In the genomic region with DNA sequence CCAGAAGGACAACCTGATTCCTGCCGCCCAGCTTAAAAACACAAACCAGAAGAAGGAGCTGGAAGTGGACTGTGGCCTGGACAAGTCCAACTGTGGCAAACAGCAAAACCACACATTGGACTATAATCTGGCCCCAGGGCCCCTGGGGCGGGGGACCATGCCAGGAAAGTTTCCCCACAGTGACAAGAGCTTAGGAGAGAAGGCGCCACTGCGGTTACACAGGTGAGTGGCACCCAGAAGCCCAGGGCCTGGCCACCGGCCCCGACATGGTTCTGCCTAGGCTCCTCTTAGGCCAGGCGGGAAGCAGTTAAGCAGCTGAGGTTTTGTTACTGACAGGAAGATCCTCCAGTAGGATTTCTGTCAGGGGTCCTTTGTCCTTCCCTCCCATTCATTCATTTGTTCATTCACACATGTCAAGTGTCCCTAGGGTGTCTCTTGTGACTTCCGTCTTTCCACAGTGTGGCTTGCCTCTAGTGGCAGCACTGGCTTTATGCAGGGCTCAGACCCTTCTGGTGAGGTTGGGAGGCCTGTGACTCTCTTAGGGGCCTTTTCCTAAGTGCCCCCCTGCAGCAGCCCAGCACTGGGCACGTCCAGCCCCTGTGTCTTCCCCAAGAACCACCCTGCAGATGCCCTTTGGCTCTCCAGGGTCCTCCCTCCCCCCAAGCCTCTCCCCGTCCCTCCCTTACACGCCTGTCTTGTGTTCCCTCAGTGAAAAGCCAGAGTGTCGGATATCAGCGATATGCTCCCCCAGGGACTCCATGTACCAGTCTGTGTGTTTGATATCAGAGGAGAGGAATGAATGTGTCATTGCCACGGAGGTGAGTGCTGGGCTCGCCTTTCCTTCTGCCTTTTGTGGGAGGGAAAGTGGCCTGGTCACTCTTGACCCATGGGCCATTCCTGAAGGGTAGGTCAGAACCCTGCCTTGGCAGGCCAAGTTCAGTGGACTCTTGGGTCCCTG, we compare ENCODE assay signal across 14 cellular contexts. TPM values are rescaled to one million over a fixed set of nuclear protein-coding genes. Genes with fewer than 3 reads are reported as not detected.
DNase-seq lines count a peak whose midpoint lies in the region; ATAC-seq, FAIRE-seq and TF ChIP-seq lines count a peak whose summit lies in the region.
"Had no signal": no experiment of that assay in that cellular context is flagged by ENCODE, and none has a peak within 500 bp of the region (broad histone marks: within the 10 kb centered on the region; RNA-seq: fewer than 3 reads in every experiment).

No MANE protein-coding gene starts in this region.

- no peak for TF ChIP-seq RAD21 in K562 (CRISPR knock-in tag; conservative IDR thresholded peaks at IDR 0.05 in 1 of 2, IDR thresholded peaks at IDR 0.05 in 1 of 2)

- CTCF ChIA-PET in A673 (lab: Charles Lee), result no interaction called here
- CTCF ChIA-PET in HEK293T (lab: Yijun Ruan, JAX), result interaction anchor here (0.6 kb wide), 1 partner anchor 92 kb away, joined by 3 read pairs; no protein-coding TSS in a partner anchor
- CTCF ChIA-PET in K562 (lab: Yijun Ruan, JAX; ENCODE audit: low intra/inter-chr PET ratio), result no interaction called here

- H3K36me3 ChIP-seq in A673 (ENCODE audit: insufficient read depth, low read length, poor library complexity, severe bottlenecking), result no peaks in the 10 kb centered on the region
- no peaks in the 10 kb centered on the region for H3K36me3 ChIP-seq in K562 (ENCODE audit: control insufficient read depth, insufficient read depth, low read length)
- H3K36me3 ChIP-seq in right lobe of liver, result no peaks in the 10 kb centered on the region
- H3K36me3 ChIP-seq: HAP-1 had no signal

- BruUV-seq in A673 (replicated peaks; lab: Mats Ljungman, UMichigan), result no TSS peak
- BruUV-seq in K562 (replicated peaks; lab: Mats Ljungman, UMichigan), result no TSS peak

- TF ChIP-seq CTCF in A673 (conservative IDR thresholded peaks at IDR 0.05; ENCODE audit: low read depth, low read length), result peak; percentile 46; the same call in 1 of the 2 replicates
- peak in 2 of 3 experiments; percentile 8 to 24; a peak in 1 of 6 replicates for TF ChIP-seq CTCF in K562 (IDR thresholded peaks at IDR 0.05 in 2 of 3, conservative IDR thresholded peaks at IDR 0.05 in 1 of 3; ENCODE audit: insufficient read depth in 2 of 3, low read depth in 1 of 3, low read length in 3 of 3)
- TF ChIP-seq CTCF in right lobe of liver (IDR thresholded peaks at IDR 0.05), result peak in 1 of 4 donors; percentile 4

- no peak for TF ChIP-seq EP300 in K562 (IDR thresholded peaks at IDR 0.05; ENCODE audit: low read length)

- no peaks in the 10 kb centered on the region for H4K20me1 ChIP-seq in K562 (replicated peaks; ENCODE audit: control insufficient read depth, insufficient read depth, low read length)

- H3K4me2 ChIP-seq in K562 (ENCODE audit: insufficient read depth, low read length), result no peak overlapping the region

- no peaks in the 10 kb centered on the region for H3K27me3 ChIP-seq in A673 (replicated peaks; ENCODE audit: insufficient read depth, low read depth, low read length, poor library complexity)
- H3K27me3 ChIP-seq in K562 (ENCODE audit: control insufficient read depth in 2 of 2, insufficient read depth in 2 of 2, low read length in 2 of 2), result no peaks in the 10 kb centered on the region
- no peaks in the 10 kb centered on the region for H3K27me3 ChIP-seq in right lobe of liver

- H3K79me2 ChIP-seq in K562 (ENCODE audit: control insufficient read depth, insufficient read depth, low read length), result no peaks in the 10 kb centered on the region

- H3K4me1 ChIP-seq in A673 (ENCODE audit: insufficient read depth, low read length, poor library complexity, severe bottlenecking), result peaks cover 29% of the 10 kb centered on the region
- H3K4me1 ChIP-seq in K562 (replicated peaks in 1 of 2; ENCODE audit: control insufficient read depth in 2 of 2, insufficient read depth in 2 of 2, low read length in 2 of 2), result peaks cover 8 to 35% of the 10 kb centered on the region in 2 experiments; a peak in 4 of 5 replicates
- peaks cover 0 to 32% (median 17%) of the 10 kb centered on the region in 4 donors for H3K4me1 ChIP-seq in right lobe of liver

- peak; percentile 87 for DNase-seq in A673 (ENCODE audit: low spot score)
- DNase-seq in HEK293T (ENCODE audit: extremely low spot score), result no peak
- DNase-seq in K562 (ENCODE audit: extremely low read depth in 1 of 4, low spot score in 3 of 4), result no peak
- peak in 2 of 3 donors; percentile 74 to 86 for DNase-seq in right lobe of liver
- DNase-seq in activated CD4-positive, alpha-beta T cell treated with anti-CD3 and anti-CD28 coated beads, Interleukin-2, amount 50 U/mL, for 4 hours, result no peak
- no peak for DNase-seq in ureter (ENCODE audit: low spot score)
- no peak for DNase-seq in AG20443 (ENCODE audit: low spot score)
- DNase-seq in superior temporal gyrus (ENCODE audit: extremely low spot score), result no peak
- DNase-seq: effector CD4-positive, alpha-beta T cell had no signal

- in situ Hi-C loops in K562 (cut with MboI), result no loop called here

- 62% methylated on average over 15 of the region's 15 CpGs for WGBS in K562 (ENCODE audit: insufficient coverage, low coverage, missing lambda C conversion rate)
- 46% methylated on average over 7 of the region's 15 CpGs for WGBS in right lobe of liver (ENCODE audit: insufficient coverage, low coverage, low lambda C conversion rate, missing lambda C conversion rate)

- peak overlapping the region in 1 of 2 experiments; percentile 50; a peak in 1 of 4 replicates for H3K9ac ChIP-seq in K562 (ENCODE audit: insufficient read depth in 1 of 2, low read depth in 2 of 2, low read length in 2 of 2)

- no peak; the same call in 2 of the 3 replicates for ATAC-seq in K562
- ATAC-seq in right lobe of liver, result peak in 3 of 4 donors; percentile 37 to 44 (median 40)
- ATAC-seq: activated naive CD4-positive, alpha-beta T cell treated with anti-CD3 and anti-CD28 coated beads, Interleukin-2, amount 50 U/mL, for 72 hours had no signal

- no peak overlapping the region for H2AFZ ChIP-seq in K562 (ENCODE audit: low read depth, low read length)

- peaks cover 3% of the 10 kb centered on the region for H3K9me1 ChIP-seq in K562 (ENCODE audit: control insufficient read depth, insufficient read depth, low read length)

- H3K27ac ChIP-seq in A673 (ENCODE audit: low read depth, low read length, poor library complexity, severe bottlenecking) (peak overlapping the region; percentile 21), K562 (ENCODE audit: extremely low read depth, low read depth, low read length) (no peak overlapping the region), right lobe of liver (peak overlapping the region in 1 of 3 donors; percentile 20)

- intact Hi-C loops in A673 (cut with micrococcal nuclease; ENCODE audit: unreplicated experiment) (no loop called here), K562 (cut with micrococcal nuclease) (no loop called here), right lobe of liver (cut with DNase I) (no loop called here)

- POLR2A ChIA-PET in A673 (lab: Charles Lee; ENCODE audit: low non-redundant PET) (no interaction called here), HEK293T (lab: Yijun Ruan, JAX) (interaction anchor here (0.9 to 1.4 kb wide), 2 partner anchors 16 to 20 kb away, joined by 3 to 6 read pairs; partner anchors contain the start of gene CHAC1), K562 (lab: Yijun Ruan, JAX) (interaction anchor here (0.6 to 0.7 kb wide), 3 partner anchors 24 to 863 kb away, joined by 3 to 5 read pairs (median 4); no protein-coding TSS in a partner anchor)

- no peak for FAIRE-seq in K562 (lab: Jason Lieb, UNC)

- no peak overlapping the region for H3K4me3 ChIP-seq in A673 (ENCODE audit: low read depth, low read length, poor library complexity, severe bottlenecking)
- no peak overlapping the region for H3K4me3 ChIP-seq in K562
- H3K4me3 ChIP-seq in right lobe of liver, result no peak overlapping the region
- H3K4me3 ChIP-seq: HAP-1 had no signal

- H3K9me3 ChIP-seq in A673 (ENCODE audit: low read depth, low read length, poor library complexity, severe bottlenecking) (no peaks in the 10 kb centered on the region), K562 (replicated peaks; ENCODE audit: control insufficient read depth, insufficient read depth, low read depth, low read length) (no peaks in the 10 kb centered on the region), right lobe of liver (no peaks in the 10 kb centered on the region)
- H3K9me3 ChIP-seq: HAP-1 had no signal

- no peak for TF ChIP-seq POLR2A in K562 (conservative IDR thresholded peaks at IDR 0.05)
- TF ChIP-seq POLR2A in right lobe of liver (IDR thresholded peaks at IDR 0.05), result no peak

RNA-seq across cellular contexts. Expression of gene DLL4, which starts 7.8 kb away (rescaled TPM):
- 0.11 and 0.15 TPM in 2 replicates for total RNA-seq in A673 (2021)
- total RNA-seq in K562 (2011; cell fraction: chromatin; rRNA removed; ENCODE audit: low replicate concordance), result 3.0 and 5.4 TPM in 2 replicates
- 5.5 and 6.0 TPM in 2 replicates for total RNA-seq in K562 (2011; cell fraction: nucleolus; rRNA removed)
- total RNA-seq in K562 (2011; cell fraction: nucleoplasm; rRNA removed), result 2.8 and 3.7 TPM in 2 replicates
- 0.59 and 0.78 TPM in 2 replicates for total RNA-seq in K562 (2014; rRNA removed)
- 0.26 and 0.40 TPM in 2 replicates for total RNA-seq in K562 (2014; rRNA removed; fragmentation: Illumina TruSeq; extraction: Trizol)
- 0.43 and 0.60 TPM in 2 replicates for total RNA-seq in K562 (2015; rRNA removed; fragmentation: Illumina TruSeq; extraction: Trizol)
- 1.1 and 1.3 TPM in 2 replicates for total RNA-seq in K562 (2021)
- polyA plus RNA-seq in K562 (2011; rRNA removed), result 0.40 and 0.77 TPM in 2 replicates
- 0.46 and 0.75 TPM in 2 replicates for polyA plus RNA-seq in K562 (2011; cell fraction: cytosol; rRNA removed)
- 2.3 and 2.4 TPM in 2 replicates for polyA plus RNA-seq in K562 (2011; cell fraction: nucleus; rRNA removed)
- 0.30 and 0.60 TPM in 2 replicates for polyA plus RNA-seq in K562 (2012)
- polyA plus RNA-seq in K562 (2014; fragmentation: Illumina TruSeq; extraction: Trizol), result 0.42 and 0.62 TPM in 2 replicates
- under 1 TPM in 1 of 2 experiments, not detected in 1; 0.04 TPM for polyA plus RNA-seq in K562 (2014; fragmentation: Nextera tagmentation; extraction: Ambion mirVana)
- 0.30 and 0.89 TPM in 2 replicates for polyA plus RNA-seq in K562 (2014; rRNA removed)
- polyA minus RNA-seq in K562 (2011; rRNA and poly(A)+ RNA removed), result 0.53 and 0.54 TPM in 2 replicates
- 0.57 and 0.64 TPM in 2 replicates for polyA minus RNA-seq in K562 (2011; cell fraction: cytosol; rRNA and poly(A)+ RNA removed)
- polyA minus RNA-seq in K562 (2011; cell fraction: nucleus; rRNA and poly(A)+ RNA removed), result 2.0 and 3.0 TPM in 2 replicates
- 1 to 10 TPM; 2.9 to 8.7 (median 4.2) TPM for total RNA-seq in right lobe of liver
- 15.2 TPM for total RNA-seq in ureter
- total RNA-seq: MCF 10A; T-helper 1 cell treated with Interleukin-12 subunit alpha and Interleukin-12 subunit beta and Interleukin-4 antibody, amounts not matched to agents 30 ng/mL and 1 ng/mL, for 36 hours had no signal
- polyA plus RNA-seq: naive thymus-derived CD8-positive, alpha-beta T cell had no signal

RNA-seq across cellular contexts. Expression of gene CHAC1, which starts 16.3 kb away (rescaled TPM):
- total RNA-seq in A673 (2021), result 11.6 and 26.8 TPM in 2 replicates
- 6.0 and 19.1 TPM in 2 replicates for total RNA-seq in K562 (2011; cell fraction: chromatin; rRNA removed; ENCODE audit: low replicate concordance)
- 22.9 and 29.7 TPM in 2 replicates for total RNA-seq in K562 (2011; cell fraction: nucleolus; rRNA removed)
- 12.4 and 15.8 TPM in 2 replicates for total RNA-seq in K562 (2011; cell fraction: nucleoplasm; rRNA removed)
- total RNA-seq in K562 (2014; rRNA removed), result 33.2 and 36.8 TPM in 2 replicates
- 6.3 and 7.5 TPM in 2 replicates for total RNA-seq in K562 (2014; rRNA removed; fragmentation: Illumina TruSeq; extraction: Trizol)
- 0.19 and 0.47 TPM in 2 replicates for total RNA-seq in K562 (2015; rRNA removed; fragmentation: Illumina TruSeq; extraction: Trizol)
- total RNA-seq in K562 (2021), result 29.6 and 33.3 TPM in 2 replicates
- 7.1 and 16.0 TPM in 2 replicates for polyA plus RNA-seq in K562 (2011; rRNA removed)
- 20.6 and 22.9 TPM in 2 replicates for polyA plus RNA-seq in K562 (2011; cell fraction: cytosol; rRNA removed)
- 10.7 and 11.2 TPM in 2 replicates for polyA plus RNA-seq in K562 (2011; cell fraction: nucleus; rRNA removed)
- 2.9 and 41.9 TPM in 2 replicates for polyA plus RNA-seq in K562 (2012)
- 15.1 and 32.3 TPM in 2 replicates for polyA plus RNA-seq in K562 (2014; fragmentation: Illumina TruSeq; extraction: Trizol)
- 1 to 10 TPM; 2.5 to 4.4 TPM for polyA plus RNA-seq in K562 (2014; fragmentation: Nextera tagmentation; extraction: Ambion mirVana)
- 33.6 and 39.0 TPM in 2 replicates for polyA plus RNA-seq in K562 (2014; rRNA removed)
- 3.5 and 5.5 TPM in 2 replicates for polyA minus RNA-seq in K562 (2011; rRNA and poly(A)+ RNA removed)
- 4.1 and 13.5 TPM in 2 replicates for polyA minus RNA-seq in K562 (2011; cell fraction: cytosol; rRNA and poly(A)+ RNA removed)
- polyA minus RNA-seq in K562 (2011; cell fraction: nucleus; rRNA and poly(A)+ RNA removed), result 5.0 and 7.7 TPM in 2 replicates
- 10 to 100 TPM in 2 of 6 experiments, 1 to 10 TPM in 1, under 1 TPM in 3; 0.22 to 11.6 (median 0.97) TPM for total RNA-seq in right lobe of liver
- 9.2 TPM for total RNA-seq in ureter
- polyA plus RNA-seq: naive thymus-derived CD8-positive, alpha-beta T cell had no signal

RNA-seq across cellular contexts. Expression of gene VPS18, which starts 42.7 kb away (rescaled TPM):
- 21.9 and 23.8 TPM in 2 replicates for total RNA-seq in A673 (2021)
- 9.0 and 33.9 TPM in 2 replicates for total RNA-seq in K562 (2011; cell fraction: chromatin; rRNA removed; ENCODE audit: low replicate concordance)
- total RNA-seq in K562 (2011; cell fraction: nucleolus; rRNA removed), result 25.9 and 30.9 TPM in 2 replicates
- 9.9 and 14.4 TPM in 2 replicates for total RNA-seq in K562 (2011; cell fraction: nucleoplasm; rRNA removed)
- 17.3 and 20.0 TPM in 2 replicates for total RNA-seq in K562 (2014; rRNA removed)
- total RNA-seq in K562 (2014; rRNA removed; fragmentation: Illumina TruSeq; extraction: Trizol), result 4.3 and 5.3 TPM in 2 replicates
- total RNA-seq in K562 (2015; rRNA removed; fragmentation: Illumina TruSeq; extraction: Trizol), result 14.6 and 14.7 TPM in 2 replicates
- 19.9 and 20.8 TPM in 2 replicates for total RNA-seq in K562 (2021)
- polyA plus RNA-seq in K562 (2011; rRNA removed), result 5.9 and 9.0 TPM in 2 replicates
- polyA plus RNA-seq in K562 (2011; cell fraction: cytosol; rRNA removed), result 8.9 and 18.1 TPM in 2 replicates
- polyA plus RNA-seq in K562 (2011; cell fraction: nucleus; rRNA removed), result 9.1 and 13.6 TPM in 2 replicates
- polyA plus RNA-seq in K562 (2012), result 14.0 and 19.3 TPM in 2 replicates
- 9.5 and 11.8 TPM in 2 replicates for polyA plus RNA-seq in K562 (2014; fragmentation: Illumina TruSeq; extraction: Trizol)
- polyA plus RNA-seq in K562 (2014; fragmentation: Nextera tagmentation; extraction: Ambion mirVana), result under 1 TPM; 0.73 to 0.88 TPM
- polyA plus RNA-seq in K562 (2014; rRNA removed), result 8.5 and 9.9 TPM in 2 replicates
- 15.1 and 21.7 TPM in 2 replicates for polyA minus RNA-seq in K562 (2011; rRNA and poly(A)+ RNA removed)
- polyA minus RNA-seq in K562 (2011; cell fraction: cytosol; rRNA and poly(A)+ RNA removed), result 17.4 and 23.2 TPM in 2 replicates
- 7.5 and 10.6 TPM in 2 replicates for polyA minus RNA-seq in K562 (2011; cell fraction: nucleus; rRNA and poly(A)+ RNA removed)
- 10 to 100 TPM in 5 of 6 experiments, 1 to 10 TPM in 1; 8.4 to 24.7 (median 12.9) TPM for total RNA-seq in right lobe of liver
- total RNA-seq in ureter, result 30.0 TPM

Comparison
In these comparisons a context has a peak if more than half of its experiments do, and no peak if none do; other contexts are left out.
1. DNase-seq: peak in A673 (single experiment) and right lobe of liver (2 of 3); none in HEK293T (single experiment), K562 (0 of 4), activated CD4-positive, alpha-beta T cell treated with anti-CD3 and anti-CD28 coated beads, Interleukin-2, amount 50 U/mL, for 4 hours (0 of 2), ureter (single experiment), AG20443 (single experiment) and superior temporal gyrus (single experiment).